In genomic region chr11:35029979-35030378, GRCh38 we compare ENCODE assay signal across 1 cellular context.
TF ChIP-seq lines count a peak whose summit lies in the region.

No MANE protein-coding gene starts in this region.

TF ChIP-seq in GM23338, 12 proteins besides CTCF, POLR2A, EP300 and RAD21 (continued from another document):
- TF ChIP-seq ZNF462 (CRISPR knock-in tag; IDR thresholded peaks at IDR 0.05) (no peak), POLR2AphosphoS5 (IDR thresholded peaks at IDR 0.05; ENCODE audit: low read depth) (no peak), ZNF331 (CRISPR knock-in tag; IDR thresholded peaks at IDR 0.05; ENCODE audit: low read depth) (no peak)
